Comparison of ENCODE assay signal across 25 cellular contexts in genomic region chr1:51147394-51147793, GRCh38. TPM values are rescaled to one million over a fixed set of nuclear protein-coding genes. Genes with fewer than 3 reads are reported as not detected.
"Had no signal": no experiment of that assay in that cellular context is flagged by ENCODE, and none has a peak within 500 bp of the region (broad histone marks: within the 10 kb centered on the region; RNA-seq: fewer than 3 reads in every experiment).

No MANE protein-coding gene starts in this region.

- H3K27ac Mint-ChIP-seq: T-helper 17 cell had no signal

- H3K27ac ChIP-seq: SJSA1, SK-N-MC had no signal

- H3K4me3 Mint-ChIP-seq: T-helper 17 cell had no signal

- H3K4me1 ChIP-seq: SJSA1 had no signal

- H3K9me3 ChIP-seq: SJSA1 had no signal

- ATAC-seq: T-helper 17 cell had no signal

- H3K4me3 ChIP-seq: SJSA1, SK-N-MC had no signal

- H3K36me3 ChIP-seq: SJSA1 had no signal

- DNase-seq: KBM-7, MV-4-11, NCI-H1048, NCI-H1105, NCI-H1417 treated with DMSO at 0.1 percent for 48 hours, NCI-H146, NCI-H1930, NCI-H2081, NCI-H2171, NCI-H226, NCI-H446, NCI-H510A, NCI-H524 treated with DMSO at 0.1 percent for 48 hours, NCI-H69, NCI-H774, Right ventricle myocardium superior, RPMI8226, SIG-M5, T-helper 1 cell, T-helper 17 cell had no signal

- H3K27me3 ChIP-seq: SJSA1 had no signal

RNA-seq across cellular contexts. Expression of gene C1orf185, which starts 45.4 kb away (rescaled TPM):
- total RNA-seq: HT-29, LHCN-M2, MCF 10A, Right ventricle myocardium superior, SJSA1, T-helper 17 cell had no signal
